In genomic region chr9:129630967-129631672, GRCh38 we compare ENCODE assay signal across 9 cellular contexts. TPM values are rescaled to one million over a fixed set of nuclear protein-coding genes. Genes with fewer than 3 reads are reported as not detected.
DNase-seq lines count a peak whose midpoint lies in the region; TF ChIP-seq lines count a peak whose summit lies in the region.
"Had no signal": no experiment of that assay in that cellular context is flagged by ENCODE, and none has a peak within 500 bp of the region (broad histone marks: within the 10 kb centered on the region; RNA-seq: fewer than 3 reads in every experiment).

No MANE protein-coding gene starts in this region.

- 42 to 55% (median 48%) methylated on average over 16 to 21 of the region's 21 CpGs for whole genome bisulfite sequencing in adrenal gland, 4 donors

- intact Hi-C loops in adrenal gland (cut with DNase I), result no loop called here

- H3K36me3 ChIP-seq in HEK293 (ENCODE audit: control insufficient read depth in 2 of 2, insufficient read depth in 1 of 2, low read length in 2 of 2), result peaks cover 0 to 83% of the 10 kb centered on the region in 2 experiments; a peak in 2 of 3 replicates
- peaks cover 0 to 34% of the 10 kb centered on the region in 2 donors for H3K36me3 ChIP-seq in adrenal gland (replicated peaks in 1 of 2)

- H3K27me3 Mint-ChIP-seq in glutamatergic neuron (ENCODE audit: unreplicated experiment), result peaks cover 21% of the 10 kb centered on the region

- peak overlapping the region; percentile 47 for H3K4me3 Mint-ChIP-seq in glutamatergic neuron (ENCODE audit: unreplicated experiment)

- H3K36me3 Mint-ChIP-seq in glutamatergic neuron (ENCODE audit: unreplicated experiment), result no peaks in the 10 kb centered on the region

- in situ Hi-C loops in KBM-7 (cut with MboI; ENCODE audit: low pct_unique_long_range_greater_than_20kb, low sequenced_read_pairs), result no loop called here

- H3K9me3 ChIP-seq in HEK293 (ENCODE audit: control insufficient read depth, insufficient read depth, low read depth, low read length), result no peaks in the 10 kb centered on the region
- no peaks in the 10 kb centered on the region for H3K9me3 ChIP-seq in adrenal gland (replicated peaks in 1 of 3)

- POLR2A ChIA-PET in HEK293 (lab: Yijun Ruan, JAX), result interaction anchor here (0.6 to 1.3 kb wide), 2 partner anchors 9 to 137 kb away, joined by 3 to 8 read pairs; no protein-coding TSS in a partner anchor

- peak overlapping the region; percentile 82 for H3K27ac Mint-ChIP-seq in glutamatergic neuron (ENCODE audit: unreplicated experiment)

- peaks cover 43% of the 10 kb centered on the region for H3K4me1 Mint-ChIP-seq in glutamatergic neuron (ENCODE audit: low read depth, unreplicated experiment)

- no peak overlapping the region for H3K27ac ChIP-seq in HEK293 (ENCODE audit: extremely low read depth, low read depth, low read length)
- peak overlapping the region; percentile 9 to 95 (median 26) for H3K27ac ChIP-seq in adrenal gland

- H3K4me3 ChIP-seq in HEK293 (ENCODE audit: low read depth, low read length), result no peak overlapping the region
- H3K4me3 ChIP-seq in adrenal gland, result peak overlapping the region in 1 of 4 donors; percentile 32

- H3K27me3 ChIP-seq in adrenal gland, result no peaks in the 10 kb centered on the region

- TF ChIP-seq CTCF in HEK293 (tag by site-specific recombination; IDR thresholded peaks at IDR 0.05) (no peak), adrenal gland (IDR thresholded peaks at IDR 0.05) (peak in 2 of 6 experiments; percentile 12 to 13), glutamatergic neuron (IDR thresholded peaks at IDR 0.05; ENCODE audit: partially characterized antibody, unreplicated experiment) (no peak)

- peaks cover 3% of the 10 kb centered on the region; the same call in 1 of the 2 replicates for H3K4me1 ChIP-seq in HEK293 (ENCODE audit: control insufficient read depth, insufficient read depth, low read length)
- peaks cover 38 to 50% of the 10 kb centered on the region in 2 donors for H3K4me1 ChIP-seq in adrenal gland (replicated peaks in 1 of 2)

- peaks cover 12% of the 10 kb centered on the region for H3K9me3 Mint-ChIP-seq in glutamatergic neuron (ENCODE audit: unreplicated experiment)

- CTCF ChIA-PET in HEK293 (lab: Yijun Ruan, JAX), result interaction anchor here (1.1 to 23.4 kb wide), 7 partner anchors 9 to 496 kb away, joined by 3 to 507 read pairs (median 7); no protein-coding TSS in a partner anchor

- peak in 1 of 2 donors; percentile 16 for TF ChIP-seq POLR2A in adrenal gland (IDR thresholded peaks at IDR 0.05)

- DNase-seq in adrenal gland (peak in 6 of 7 donors; percentile 61 to 79 (median 75)), glutamatergic neuron (no peak), renal cortical epithelial cell (ENCODE audit: low read depth) (peak; percentile 45), NCI-H1105 treated with DMSO at 0.1 percent for 48 hours (lab: John Stamatoyannopoulos, UW) (no peak), KBM-7 (no peak), NCI-H2029 treated with DMSO at 0.1 percent for 48 hours (lab: John Stamatoyannopoulos, UW) (no peak), amniotic stem cell (lab: John Stamatoyannopoulos, UW) (no peak)

TF ChIP-seq in HEK293, 187 proteins besides CTCF, POLR2A, EP300 and RAD21:
- no peak for TF ChIP-seq KLF16 (tag by site-specific recombination; IDR thresholded peaks at IDR 0.05)
- TF ChIP-seq ZNF837 (tag by site-specific recombination; IDR thresholded peaks at IDR 0.05), result no peak
- no peak for TF ChIP-seq ZNF24 (tag by site-specific recombination; IDR thresholded peaks at IDR 0.05)
- TF ChIP-seq ZFHX2 (tag by site-specific recombination; conservative IDR thresholded peaks at IDR 0.05), result peak; percentile 54; the same call in 1 of the 2 replicates
- no peak for TF ChIP-seq ATF2 (tag by site-specific recombination; IDR thresholded peaks at IDR 0.05; ENCODE audit: low read depth)
- peak; percentile 63 for TF ChIP-seq EGR2 (tag by site-specific recombination; IDR thresholded peaks at IDR 0.05; ENCODE audit: low read depth)
- no peak for TF ChIP-seq ZNF146 (tag by site-specific recombination; IDR thresholded peaks at IDR 0.05)
- peak; percentile 97 for TF ChIP-seq ZNF341 (tag by site-specific recombination; IDR thresholded peaks at IDR 0.05; ENCODE audit: low read depth)

RNA-seq across cellular contexts. Expression of gene NTMT1, which starts 5.2 kb away (rescaled TPM):
- 100 to 1,000 TPM in 4 of 8 donors, 10 to 100 TPM in 4; 27.2 to 190 (median 88.3) TPM for total RNA-seq in adrenal gland
- 100 to 1,000 TPM in 1 of 3 donors, 10 to 100 TPM in 2; 40.0 to 122 (median 87.5) TPM for polyA plus RNA-seq in adrenal gland
- 62.6 TPM for total RNA-seq in glutamatergic neuron (ENCODE audit: unreplicated experiment)
- 22.2 and 38.2 TPM in 2 replicates for total RNA-seq in renal cortical epithelial cell

RNA-seq across cellular contexts. Expression of gene C9orf50, which starts 10.2 kb away (rescaled TPM):
- total RNA-seq in adrenal gland (under 1 TPM in 2 of 8 donors, not detected in 6; 0.14 to 0.37 TPM), glutamatergic neuron (ENCODE audit: unreplicated experiment) (0.56 TPM), renal cortical epithelial cell (0.05 TPM in 1 of 2 replicates, not detected in the other)
- under 1 TPM in 2 of 3 donors, not detected in 1; 0.56 to 0.74 TPM for polyA plus RNA-seq in adrenal gland
- total RNA-seq: LHCN-M2 had no signal

RNA-seq across cellular contexts. Expression of gene ASB6, which starts 10.8 kb away (rescaled TPM):
- 10 to 100 TPM; 21.3 to 31.8 (median 26.8) TPM for total RNA-seq in adrenal gland
- polyA plus RNA-seq in adrenal gland, result 10 to 100 TPM; 11.2 to 34.2 (median 30.6) TPM
- 25.4 TPM for total RNA-seq in glutamatergic neuron (ENCODE audit: unreplicated experiment)
- 17.4 and 21.9 TPM in 2 replicates for total RNA-seq in renal cortical epithelial cell

RNA-seq across cellular contexts. Expression of gene PRRX2, which starts 34.3 kb away (rescaled TPM):
- total RNA-seq in adrenal gland (1 to 10 TPM; 1.7 to 8.3 (median 4.0) TPM), glutamatergic neuron (ENCODE audit: unreplicated experiment) (2.3 TPM), renal cortical epithelial cell (0.45 TPM in 1 of 2 replicates, not detected in the other)
- 10 to 100 TPM in 1 of 3 donors, 1 to 10 TPM in 1, under 1 TPM in 1; 0.15 to 14.2 (median 8.1) TPM for polyA plus RNA-seq in adrenal gland
- total RNA-seq: LHCN-M2 had no signal

Comparison
In these comparisons a context has a peak if more than half of its experiments do, and no peak if none do; other contexts are left out.
1. DNase-seq: peak in adrenal gland (6 of 7) and renal cortical epithelial cell (single experiment); none in glutamatergic neuron (single experiment), NCI-H1105 treated with DMSO at 0.1 percent for 48 hours (single experiment), KBM-7 (single experiment), NCI-H2029 treated with DMSO at 0.1 percent for 48 hours (single experiment) and amniotic stem cell (single experiment).